8 cellular contexts compared by ENCODE assay signal in genomic region chr17:74873036-74873873, GRCh38. TPM values are rescaled to one million over a fixed set of nuclear protein-coding genes. Genes with fewer than 3 reads are reported as not detected.
A peak's percentile ranks its signal among the peaks of the same experiment; 100 is the strongest.
DNase-seq lines count a peak whose midpoint lies in the region; ATAC-seq and TF ChIP-seq lines count a peak whose summit lies in the region.

No MANE protein-coding gene starts in this region.

- peak overlapping the region; percentile 95 for H3K4me3 Mint-ChIP-seq in natural killer cell

- peak overlapping the region; percentile 40 for H3K27ac ChIP-seq in RWPE2 (ENCODE audit: poor library complexity, severe bottlenecking)

- H3K27me3 ChIP-seq in H7 (ENCODE audit: control insufficient read depth, insufficient read depth, low read length) = peaks cover 10% of the 10 kb centered on the region
- no peaks in the 10 kb centered on the region for H3K27me3 ChIP-seq in Loucy (ENCODE audit: insufficient read depth, low read length, poor library complexity, severe bottlenecking)
- H3K27me3 ChIP-seq in RWPE2 (ENCODE audit: insufficient read depth, poor library complexity, severe bottlenecking) = no peaks in the 10 kb centered on the region

- peak overlapping the region; percentile 19; the same call in 1 of the 2 replicates for H2AFZ ChIP-seq in Loucy (ENCODE audit: low read length)

- intact Hi-C loops in natural killer cell (cut with micrococcal nuclease) = no loop called here

- H3K4me2 ChIP-seq in Loucy (ENCODE audit: low read depth, low read length, poor library complexity, severe bottlenecking) = peak overlapping the region; percentile 85

- peaks cover 9% of the 10 kb centered on the region; the same call in 1 of the 2 replicates for H3K79me2 ChIP-seq in Loucy (ENCODE audit: insufficient read depth, low read length)

- H3K9me3 ChIP-seq in Loucy (ENCODE audit: insufficient read depth, low read depth, low read length) = no peaks in the 10 kb centered on the region
- no peaks in the 10 kb centered on the region for H3K9me3 ChIP-seq in RWPE2 (ENCODE audit: severe bottlenecking)

- TF ChIP-seq CTCF in Loucy (conservative IDR thresholded peaks at IDR 0.05; ENCODE audit: low read length) = no peak
- TF ChIP-seq CTCF in RWPE2 (IDR thresholded peaks at IDR 0.05; ENCODE audit: poor library complexity, severe bottlenecking) = no peak
- no peak for TF ChIP-seq CTCF in fibroblast of pulmonary artery (IDR thresholded peaks at IDR 0.05; ENCODE audit: low read length, missing control alignments)
- no peak for TF ChIP-seq CTCF in natural killer cell (IDR thresholded peaks at IDR 0.05)

- no peaks in the 10 kb centered on the region for H4K20me1 ChIP-seq in Loucy (ENCODE audit: insufficient read depth, low read length, poor library complexity, severe bottlenecking)

- H3K36me3 ChIP-seq in H7 (replicated peaks; ENCODE audit: control insufficient read depth, insufficient read depth, low read length) (no peaks in the 10 kb centered on the region; the same call in none of the 2 replicates), Loucy (ENCODE audit: insufficient read depth, low read length) (no peaks in the 10 kb centered on the region), RWPE2 (ENCODE audit: low read depth) (0 out of 2 replicates have a peak, but pooled peaks cover 4% of the 10 kb centered on the region)

- peak overlapping the region; percentile 99 for H3K9ac ChIP-seq in Loucy (ENCODE audit: low read depth, low read length, poor library complexity, severe bottlenecking)

- H3K4me1 ChIP-seq in Loucy (ENCODE audit: insufficient read depth, low read length, poor library complexity, severe bottlenecking) (peaks cover 20% of the 10 kb centered on the region), RWPE2 (ENCODE audit: insufficient read depth, poor library complexity, severe bottlenecking) (peaks cover 2% of the 10 kb centered on the region)

- H3K4me1 Mint-ChIP-seq in natural killer cell = peaks cover 22 to 29% of the 10 kb centered on the region in 2 donors

- H3K36me3 Mint-ChIP-seq in natural killer cell = no peaks in the 10 kb centered on the region

- H3K4me3 ChIP-seq in H7 (ENCODE audit: insufficient read depth, low read depth, low read length) (peak overlapping the region; percentile 73), Loucy (ENCODE audit: low read length, poor library complexity, severe bottlenecking) (peak overlapping the region; percentile 77), RWPE2 (ENCODE audit: severe bottlenecking) (peak overlapping the region; percentile 55), fibroblast of pulmonary artery (replicated peaks; ENCODE audit: low read depth, low read length) (peak overlapping the region; percentile 82)

- H3K9me2 ChIP-seq in Loucy (replicated peaks; ENCODE audit: low read depth, low read length) = no peaks in the 10 kb centered on the region

- no peaks in the 10 kb centered on the region for H3F3A ChIP-seq in Loucy (ENCODE audit: low read depth)

- DNase-seq in ELR (ENCODE audit: low read depth) = peak; percentile 100
- DNase-seq in H7 = peak; percentile 99
- peak; percentile 99 for DNase-seq in RWPE2 (ENCODE audit: low spot score)
- peak; percentile 98 for DNase-seq in activated effector memory CD4-positive, alpha-beta T cell treated with Interleukin-2 at 50 U/mL for 16 hours
- peak; percentile 100 for DNase-seq in fibroblast of pulmonary artery (ENCODE audit: low read depth)
- DNase-seq in natural killer cell = peak; percentile 98
- peak; percentile 98 to 100 (median 100) for DNase-seq in stimulated activated naive CD4-positive, alpha-beta T cell (lab: John Stamatoyannopoulos, UW)

- H3K27me3 Mint-ChIP-seq in natural killer cell (ENCODE audit: low read depth in 2 of 2) = no peaks in the 10 kb centered on the region

- H3K27ac Mint-ChIP-seq in natural killer cell = peak overlapping the region; percentile 97

- ATAC-seq in RWPE2 (ENCODE audit: low read depth) (peak; percentile 92), natural killer cell (peak; percentile 92 to 96 (median 93))

- no peaks in the 10 kb centered on the region for H3K9me3 Mint-ChIP-seq in natural killer cell

RNA-seq across cellular contexts. Expression of gene FDXR, which starts 0.5 kb away (rescaled TPM):
- 4.9 and 9.7 TPM in 2 replicates for total RNA-seq in H7 (2014; rRNA removed; shearing (Covaris generic))
- 1 to 10 TPM; 4.5 to 9.1 (median 7.8) TPM for total RNA-seq in natural killer cell

RNA-seq across cellular contexts. Expression of gene GRIN2C, which starts 13.6 kb away (rescaled TPM):
- total RNA-seq in H7 (2014; rRNA removed; shearing (Covaris generic)) = not detected in 2 replicates
- total RNA-seq in natural killer cell = not detected

RNA-seq across cellular contexts. Expression of gene FADS6, which starts 20.2 kb away (rescaled TPM):
- total RNA-seq in H7 (2014; rRNA removed; shearing (Covaris generic)) = 0.52 TPM in 1 of 2 replicates, not detected in the other
- total RNA-seq in natural killer cell = not detected

RNA-seq across cellular contexts. Expression of gene USH1G, which starts 49.8 kb away (rescaled TPM):
- total RNA-seq in H7 (2014; rRNA removed; shearing (Covaris generic)) = 0.59 and 1.3 TPM in 2 replicates
- total RNA-seq in natural killer cell = not detected

RNA-seq across cellular contexts. Expression of gene OTOP2, which starts 50.8 kb away (rescaled TPM):
- not detected in 2 replicates for total RNA-seq in H7 (2014; rRNA removed; shearing (Covaris generic))
- total RNA-seq in natural killer cell = not detected

Comparison
In these comparisons a context has a peak if more than half of its experiments do, and no peak if none do; other contexts are left out.
1. Peak in every context shown above with its lines: DNase-seq, ATAC-seq, H3K4me3 ChIP-seq and H3K27ac ChIP-seq.